26 cellular contexts compared by ENCODE assay signal in the genomic region with DNA sequence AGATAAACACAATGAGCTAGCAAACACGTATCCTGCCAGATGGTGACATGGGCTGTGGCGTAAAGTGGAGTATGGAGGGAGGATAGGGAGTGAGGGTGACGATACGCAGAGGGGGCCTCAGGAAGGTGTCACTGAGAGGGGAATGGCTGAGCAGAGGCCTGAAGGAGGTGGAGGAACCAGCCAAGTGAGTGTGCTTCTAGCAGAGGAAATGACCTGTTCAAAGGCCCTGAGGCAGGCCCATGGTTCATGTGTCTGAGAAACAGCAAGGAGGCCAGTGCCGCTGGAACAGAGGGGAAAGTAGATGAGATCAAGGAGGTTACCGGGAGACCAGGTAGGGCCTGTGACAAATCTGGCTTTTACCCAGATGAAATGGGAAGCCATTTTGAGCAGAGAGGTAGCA. TPM values are rescaled to one million over a fixed set of nuclear protein-coding genes. Genes with fewer than 3 reads are reported as not detected.
DNase-seq lines count a peak whose midpoint lies in the region; ATAC-seq, FAIRE-seq and TF ChIP-seq lines count a peak whose summit lies in the region.
"Had no signal": no experiment of that assay in that cellular context is flagged by ENCODE, and none has a peak within 500 bp of the region (broad histone marks: within the 10 kb centered on the region; RNA-seq: fewer than 3 reads in every experiment).

No MANE protein-coding gene starts in this region.

- H3K9ac ChIP-seq in H1 (replicated peaks in 1 of 4; ENCODE audit: extremely low read depth in 1 of 4, low read depth in 3 of 4, low read length in 3 of 4) = no peak overlapping the region
- H3K9ac ChIP-seq: BLaER1 treated with 17β-estradiol and CSF1 and Interleukin-3, amounts not matched to agents 10 nM and 100 nM had no signal

- H2AFZ ChIP-seq in OCI-LY7 (ENCODE audit: low read length) = no peak overlapping the region
- H2AFZ ChIP-seq in H1 (ENCODE audit: low read length) = no peak overlapping the region
- H2AFZ ChIP-seq: GM23338 had no signal

- H3K27ac ChIP-seq in OCI-LY7 (ENCODE audit: low read depth, low read length, poor library complexity, severe bottlenecking) (no peak overlapping the region), H1 (ENCODE audit: low read depth, low read length) (no peak overlapping the region), sigmoid colon (no peak overlapping the region)
- H3K27ac ChIP-seq: A549; BLaER1 treated with 17β-estradiol and CSF1 and Interleukin-3, amounts not matched to agents 10 nM and 100 nM had no signal

- H2BK20ac ChIP-seq in H1 (ENCODE audit: low read length) = peak overlapping the region; percentile 23; the same call in 1 of the 2 replicates

- H4K8ac ChIP-seq in H1 (ENCODE audit: extremely low read depth, insufficient read depth, low read length) = no peak overlapping the region

- no peaks in the 10 kb centered on the region for H3K4me1 ChIP-seq in OCI-LY7 (ENCODE audit: insufficient read depth, low read length, poor library complexity, severe bottlenecking)
- H3K4me1 ChIP-seq in H1 (replicated peaks in 1 of 4; ENCODE audit: control insufficient read depth in 3 of 4, insufficient read depth in 4 of 4, low read length in 3 of 4) = peaks cover under 1 to 4% (median 3%) of the 10 kb centered on the region in 4 experiments; a peak in 3 of 7 replicates
- peaks cover 0 to 5% (median 0%) of the 10 kb centered on the region in 4 donors for H3K4me1 ChIP-seq in sigmoid colon
- H3K4me1 ChIP-seq: A549; BE2C; BLaER1 treated with 17β-estradiol and CSF1 and Interleukin-3, amounts not matched to agents 10 nM and 100 nM had no signal

- H4K5ac ChIP-seq in H1 (ENCODE audit: insufficient read length, low read depth, low read length) = no peak overlapping the region

- H3K4me3 Mint-ChIP-seq in activated naive CD4-positive, alpha-beta T cell treated with anti-CD3 and anti-CD28 coated beads, Interleukin-2, amount 50 U/mL, for 24 hours = no peak overlapping the region
- H3K4me3 Mint-ChIP-seq in activated naive CD4-positive, alpha-beta T cell treated with anti-CD3 and anti-CD28 coated beads, Interleukin-2, amount 10 ng/mL, durations not matched to agents 7 days and 5 days = no peak overlapping the region
- H3K4me3 Mint-ChIP-seq in activated T-helper 2 cell treated with anti-CD3 and anti-CD28 coated beads, Interferon-gamma antibody, Interleukin-2, Interleukin-4, amounts not matched to agents 10 μg/mL and 5 μg/mL and 100 μg/mL, durations not matched to agents 14 hours and 24 hours and 36 hours (ENCODE audit: low read depth) = no peak overlapping the region
- H3K4me3 Mint-ChIP-seq: CD4-positive, alpha-beta memory T cell; GM23338 had no signal

- H3K23ac ChIP-seq in H1 (ENCODE audit: insufficient read length) = no peak overlapping the region

- no peak for DNase-seq in activated naive CD4-positive, alpha-beta T cell treated with anti-CD3 and anti-CD28 coated beads, Interleukin-2, amount 10 ng/mL, durations not matched to agents 7 days and 5 days
- no peak for DNase-seq in OCI-LY7 (ENCODE audit: low spot score)
- DNase-seq in H1 (ENCODE audit: low read depth in 1 of 2, low spot score in 2 of 2) = no peak
- DNase-seq in sigmoid colon = no peak
- DNase-seq in activated T-helper 2 cell treated with anti-CD3 and anti-CD28 coated beads, Interferon-gamma antibody, Interleukin-2, Interleukin-4, amounts not matched to agents 10 μg/mL and 5 μg/mL and 100 μg/mL, durations not matched to agents 14 hours and 24 hours and 36 hours (ENCODE audit: low spot score) = no peak
- DNase-seq: 8988T; ACHN; AML-193; BE2C; Calu3; CD4-positive, alpha-beta memory T cell; COR-L47; DMS53; DMS79 treated with DMSO at 0.1 percent for 48 hours; GF-D8; HCEC 1CT had no signal

- no peaks in the 10 kb centered on the region for H3K79me1 ChIP-seq in H1 (ENCODE audit: low read depth, low read length)

- H3K4me3 ChIP-seq in OCI-LY7 (ENCODE audit: low read depth, low read length, poor library complexity, severe bottlenecking) = no peak overlapping the region
- H3K4me3 ChIP-seq in H1 (ENCODE audit: extremely low read depth in 1 of 4, insufficient read depth in 2 of 4, low read depth in 3 of 4, low read length in 4 of 4) = no peak overlapping the region
- H3K4me3 ChIP-seq in sigmoid colon = no peak overlapping the region
- H3K4me3 ChIP-seq: A549; BLaER1 treated with 17β-estradiol and CSF1 and Interleukin-3, amounts not matched to agents 10 nM and 100 nM; GM23338 had no signal

- H3K23me2 ChIP-seq in H1 (ENCODE audit: low read depth, low read length) = peaks cover 6% of the 10 kb centered on the region; the same call in 1 of the 2 replicates

- CTCF ChIA-PET in activated naive CD4-positive, alpha-beta T cell treated with anti-CD3 and anti-CD28 coated beads, Interleukin-2, amount 10 ng/mL, durations not matched to agents 7 days and 5 days (lab: Charles Lee) = interaction anchor here (8.1 kb wide), 1 partner anchor 226 kb away, joined by 56 read pairs; no protein-coding TSS in a partner anchor
- CTCF ChIA-PET in OCI-LY7 (lab: Charles Lee; ENCODE audit: unreplicated experiment) (no interaction called here), H1 (lab: Charles Lee; ENCODE audit: partially characterized antibody) (interaction anchor here (0.8 to 2.5 kb wide), 17 partner anchors 13 to 226 kb away, joined by 3 to 18 read pairs (median 4); no protein-coding TSS in a partner anchor)

- TF ChIP-seq CTCF in OCI-LY7 (conservative IDR thresholded peaks at IDR 0.05; ENCODE audit: low read length) (0 out of 2 replicates have a peak, but pooled peaks have one; percentile 12), H1 (IDR thresholded peaks at IDR 0.05; ENCODE audit: control extremely low read depth in 1 of 3, insufficient read depth in 1 of 3, low read depth in 1 of 3, low read length in 3 of 3) (no peak), sigmoid colon (IDR thresholded peaks at IDR 0.05) (no peak)

- H2BK5ac ChIP-seq in H1 (ENCODE audit: low read depth, low read length) = no peak overlapping the region

- no peak overlapping the region for H3K4ac ChIP-seq in H1 (replicated peaks; ENCODE audit: insufficient read length, low read depth, low read length)

- peaks cover 0 to 14% (median 12%) of the 10 kb centered on the region in 4 experiments; a peak in 6 of 7 replicates for H3K27me3 ChIP-seq in H1 (replicated peaks in 1 of 4; ENCODE audit: control insufficient read depth in 3 of 4, extremely low read depth in 1 of 4, insufficient read depth in 3 of 4, low read length in 3 of 4)
- peaks cover 4 to 30% (median 20%) of the 10 kb centered on the region in 3 donors for H3K27me3 ChIP-seq in sigmoid colon
- H3K27me3 ChIP-seq: BE2C had no signal

- intact Hi-C loops in OCI-LY7 (cut with micrococcal nuclease; ENCODE audit: unreplicated experiment) = no loop called here
- intact Hi-C loops in sigmoid colon (cut with DNase I) = no loop called here
- intact Hi-C loops in activated T-helper 2 cell treated with anti-CD3 and anti-CD28 coated beads, Interferon-gamma antibody, Interleukin-2, Interleukin-4, amounts not matched to agents 10 μg/mL and 5 μg/mL and 100 μg/mL, durations not matched to agents 14 hours and 24 hours and 36 hours (cut with micrococcal nuclease) = no loop called here

- no peaks in the 10 kb centered on the region for H3K4me1 Mint-ChIP-seq in activated naive CD4-positive, alpha-beta T cell treated with anti-CD3 and anti-CD28 coated beads, Interleukin-2, amount 50 U/mL, for 24 hours
- H3K4me1 Mint-ChIP-seq in activated naive CD4-positive, alpha-beta T cell treated with anti-CD3 and anti-CD28 coated beads, Interleukin-2, amount 10 ng/mL, durations not matched to agents 7 days and 5 days = no peaks in the 10 kb centered on the region
- H3K4me1 Mint-ChIP-seq in activated T-helper 2 cell treated with anti-CD3 and anti-CD28 coated beads, Interferon-gamma antibody, Interleukin-2, Interleukin-4, amounts not matched to agents 10 μg/mL and 5 μg/mL and 100 μg/mL, durations not matched to agents 14 hours and 24 hours and 36 hours (ENCODE audit: low read depth) = no peaks in the 10 kb centered on the region
- H3K4me1 Mint-ChIP-seq: CD4-positive, alpha-beta memory T cell had no signal

- no peaks in the 10 kb centered on the region for H3K9me3 ChIP-seq in OCI-LY7 (ENCODE audit: low read length)
- H3K9me3 ChIP-seq in H1 (ENCODE audit: insufficient read depth in 2 of 2, low read depth in 1 of 2, low read length in 1 of 2) = peaks cover 18 to 22% of the 10 kb centered on the region in 2 experiments
- no peaks in the 10 kb centered on the region for H3K9me3 ChIP-seq in sigmoid colon
- H3K9me3 ChIP-seq: A549, BE2C had no signal

- H4K20me1 ChIP-seq in OCI-LY7 (ENCODE audit: insufficient read depth, low read length) (no peaks in the 10 kb centered on the region), H1 (replicated peaks in 1 of 2; ENCODE audit: control insufficient read depth in 1 of 2, insufficient read depth in 2 of 2, low read length in 2 of 2) (peaks cover 0 to 4% of the 10 kb centered on the region in 2 experiments)

- H3K4me2 ChIP-seq in OCI-LY7 (ENCODE audit: low read length) (no peak overlapping the region), H1 (ENCODE audit: insufficient read depth in 1 of 2, low read depth in 2 of 2, low read length in 2 of 2) (no peak overlapping the region)
- H3K4me2 ChIP-seq: A549; BLaER1 treated with 17β-estradiol and CSF1 and Interleukin-3, amounts not matched to agents 10 nM and 100 nM; GM23338 had no signal

- peaks cover 20% of the 10 kb centered on the region for H3K27me3 Mint-ChIP-seq in activated naive CD4-positive, alpha-beta T cell treated with anti-CD3 and anti-CD28 coated beads, Interleukin-2, amount 50 U/mL, for 24 hours
- peaks cover 34% of the 10 kb centered on the region for H3K27me3 Mint-ChIP-seq in activated naive CD4-positive, alpha-beta T cell treated with anti-CD3 and anti-CD28 coated beads, Interleukin-2, amount 10 ng/mL, durations not matched to agents 7 days and 5 days
- H3K27me3 Mint-ChIP-seq in activated T-helper 2 cell treated with anti-CD3 and anti-CD28 coated beads, Interferon-gamma antibody, Interleukin-2, Interleukin-4, amounts not matched to agents 10 μg/mL and 5 μg/mL and 100 μg/mL, durations not matched to agents 14 hours and 24 hours and 36 hours (ENCODE audit: low read depth) = peaks cover 13% of the 10 kb centered on the region

- WGBS in H1 (ENCODE audit: extremely low coverage in 1 of 2, insufficient coverage in 1 of 2, insufficient read length in 1 of 2, insufficient replicate concordance in 2 of 2, low coverage in 1 of 2, low lambda C conversion rate in 2 of 2, missing lambda C conversion rate in 1 of 2), 2 experiments = 92% methylated on average over 6 of the region's 6 CpGs; no CpG with 5 or more reads in 1 of the 2 experiments
- WGBS in sigmoid colon, 2 donors = 91% methylated on average over 6 of the region's 6 CpGs

- H3K9me3 Mint-ChIP-seq in activated naive CD4-positive, alpha-beta T cell treated with anti-CD3 and anti-CD28 coated beads, Interleukin-2, amount 50 U/mL, for 24 hours = no peaks in the 10 kb centered on the region
- H3K9me3 Mint-ChIP-seq in activated naive CD4-positive, alpha-beta T cell treated with anti-CD3 and anti-CD28 coated beads, Interleukin-2, amount 10 ng/mL, durations not matched to agents 7 days and 5 days = no peaks in the 10 kb centered on the region
- H3K9me3 Mint-ChIP-seq in activated T-helper 2 cell treated with anti-CD3 and anti-CD28 coated beads, Interferon-gamma antibody, Interleukin-2, Interleukin-4, amounts not matched to agents 10 μg/mL and 5 μg/mL and 100 μg/mL, durations not matched to agents 14 hours and 24 hours and 36 hours = no peaks in the 10 kb centered on the region

- H3K9me2 ChIP-seq in OCI-LY7 (ENCODE audit: insufficient read depth, low read length) = no peaks in the 10 kb centered on the region

- TF ChIP-seq EP300 in H1 (IDR thresholded peaks at IDR 0.05; ENCODE audit: borderline replicate concordance in 1 of 2, low read depth in 2 of 2, low read length in 2 of 2) (no peak), sigmoid colon (IDR thresholded peaks at IDR 0.05) (no peak)

- H3K56ac ChIP-seq in H1 (replicated peaks; ENCODE audit: insufficient read length, low read depth, low read length) = no peak overlapping the region

- BruUV-seq in OCI-LY7 (replicated peaks; lab: Mats Ljungman, UMichigan) = no TSS peak

- H3K36me3 ChIP-seq in OCI-LY7 (ENCODE audit: insufficient read depth, low read length) = no peaks in the 10 kb centered on the region
- no peaks in the 10 kb centered on the region for H3K36me3 ChIP-seq in H1 (ENCODE audit: control insufficient read depth in 2 of 4, insufficient read depth in 4 of 4, low read length in 3 of 4)
- H3K36me3 ChIP-seq in sigmoid colon = no peaks in the 10 kb centered on the region
- H3K36me3 ChIP-seq: BE2C; BLaER1 treated with 17β-estradiol and CSF1 and Interleukin-3, amounts not matched to agents 10 nM and 100 nM had no signal

- no peak overlapping the region for H4K91ac ChIP-seq in H1 (replicated peaks; ENCODE audit: insufficient read length, low read length)

- no peak overlapping the region for H2BK120ac ChIP-seq in H1 (replicated peaks; ENCODE audit: low read depth, low read length)

- H3K79me2 ChIP-seq in OCI-LY7 (ENCODE audit: insufficient read depth, low read depth, low read length) (no peaks in the 10 kb centered on the region), H1 (ENCODE audit: control insufficient read depth in 1 of 2, insufficient read depth in 2 of 2, low read length in 2 of 2) (no peaks in the 10 kb centered on the region)

- H3K14ac ChIP-seq in H1 (ENCODE audit: insufficient read length) = no peak overlapping the region

- H3K36me3 Mint-ChIP-seq in activated naive CD4-positive, alpha-beta T cell treated with anti-CD3 and anti-CD28 coated beads, Interleukin-2, amount 50 U/mL, for 24 hours = peaks cover 2% of the 10 kb centered on the region
- H3K36me3 Mint-ChIP-seq in activated naive CD4-positive, alpha-beta T cell treated with anti-CD3 and anti-CD28 coated beads, Interleukin-2, amount 10 ng/mL, durations not matched to agents 7 days and 5 days = no peaks in the 10 kb centered on the region
- H3K36me3 Mint-ChIP-seq in activated T-helper 2 cell treated with anti-CD3 and anti-CD28 coated beads, Interferon-gamma antibody, Interleukin-2, Interleukin-4, amounts not matched to agents 10 μg/mL and 5 μg/mL and 100 μg/mL, durations not matched to agents 14 hours and 24 hours and 36 hours (ENCODE audit: low read depth) = no peaks in the 10 kb centered on the region

- peak overlapping the region; percentile 15 for H3K27ac Mint-ChIP-seq in activated naive CD4-positive, alpha-beta T cell treated with anti-CD3 and anti-CD28 coated beads, Interleukin-2, amount 50 U/mL, for 24 hours
- no peak overlapping the region for H3K27ac Mint-ChIP-seq in activated naive CD4-positive, alpha-beta T cell treated with anti-CD3 and anti-CD28 coated beads, Interleukin-2, amount 10 ng/mL, durations not matched to agents 7 days and 5 days
- no peak overlapping the region for H3K27ac Mint-ChIP-seq in activated T-helper 2 cell treated with anti-CD3 and anti-CD28 coated beads, Interferon-gamma antibody, Interleukin-2, Interleukin-4, amounts not matched to agents 10 μg/mL and 5 μg/mL and 100 μg/mL, durations not matched to agents 14 hours and 24 hours and 36 hours
- H3K27ac Mint-ChIP-seq: CD4-positive, alpha-beta memory T cell; GM23338 had no signal

- no peak for ATAC-seq in HG03159 (IDR thresholded peaks at IDR 0.05; ENCODE audit: unreplicated experiment)
- ATAC-seq: A549, GM23338 had no signal

- FAIRE-seq in H1 (lab: Jason Lieb, UNC) = no peak
- FAIRE-seq: A549, GM12891, GM18507, H54 had no signal

- TF ChIP-seq POLR2A in H1 (IDR thresholded peaks at IDR 0.05; ENCODE audit: control extremely low read depth in 1 of 2, low read depth in 2 of 2, low read length in 2 of 2) = no peak
- TF ChIP-seq POLR2A in sigmoid colon (IDR thresholded peaks at IDR 0.05) = no peak

- TF ChIP-seq RAD21 in H1 (IDR thresholded peaks at IDR 0.05 in 1 of 2, conservative IDR thresholded peaks at IDR 0.05 in 1 of 2; ENCODE audit: low read depth in 2 of 2, low read length in 2 of 2) = no peak

- H2BK15ac ChIP-seq in H1 (ENCODE audit: low read length) = no peak overlapping the region

- H2BK12ac ChIP-seq in H1 (ENCODE audit: low read depth, low read length) = no peak overlapping the region

- H2AK5ac ChIP-seq in H1 (ENCODE audit: low read depth, low read length) = no peak overlapping the region

- POLR2A ChIA-PET in OCI-LY7 (lab: Charles Lee) = interaction anchor here (1.2 kb wide), 1 partner anchor 9 kb away, joined by 3 read pairs; no protein-coding TSS in a partner anchor
- POLR2A ChIA-PET in H1 (lab: Charles Lee; ENCODE audit: partially characterized antibody) = no interaction called here

- H3K18ac ChIP-seq in H1 (ENCODE audit: extremely low read depth, low read length) = no peak overlapping the region

RNA-seq across cellular contexts. Expression of gene TAS1R2, which starts 36.0 kb away (rescaled TPM):
- not detected in 2 replicates for total RNA-seq in OCI-LY7 (2014; rRNA removed; shearing (Covaris generic))
- total RNA-seq in OCI-LY7 (2022) (not detected in 2 replicates), sigmoid colon (not detected)
- not detected in 2 replicates for total RNA-seq in H1 (2021; fragmentation: NEBNext Ultra II Directional; extraction: Animal tissue kit (Norgen Biotek cat#: 25700))
- polyA plus RNA-seq in H1 (2011; rRNA removed) (not detected in 2 replicates), sigmoid colon (not detected)
- not detected for polyA plus RNA-seq in H1 (2011; cell fraction: cytosol; rRNA removed)
- not detected for polyA plus RNA-seq in H1 (2011; cell fraction: nucleus; rRNA removed)
- polyA plus RNA-seq in H1 (2012, experiment 1 of 2) = not detected in 4 replicates
- polyA plus RNA-seq in H1 (2012, experiment 2 of 2) = not detected
- not detected for polyA plus RNA-seq in H1 (2013, experiment 1 of 2)
- not detected for polyA plus RNA-seq in H1 (2013, experiment 2 of 2)
- polyA minus RNA-seq in H1 (2011; rRNA and poly(A)+ RNA removed) = not detected in 2 replicates
- polyA minus RNA-seq in H1 (2011; cell fraction: cytosol; rRNA and poly(A)+ RNA removed) = not detected
- polyA minus RNA-seq in H1 (2011; cell fraction: nucleus; rRNA and poly(A)+ RNA removed) = not detected
- total RNA-seq in activated T-helper 2 cell treated with anti-CD3 and anti-CD28 coated beads, Interferon-gamma antibody, Interleukin-2, Interleukin-4, amounts not matched to agents 10 μg/mL and 5 μg/mL and 100 μg/mL, durations not matched to agents 14 hours and 24 hours and 36 hours = not detected in 2 replicates
- total RNA-seq: Calu3; CD4-positive, alpha-beta memory T cell; Daoy; G401; GM23338 had no signal
- polyA plus RNA-seq: A549; CD4-positive, alpha-beta memory T cell; GM23338 had no signal
